In the genomic region with DNA sequence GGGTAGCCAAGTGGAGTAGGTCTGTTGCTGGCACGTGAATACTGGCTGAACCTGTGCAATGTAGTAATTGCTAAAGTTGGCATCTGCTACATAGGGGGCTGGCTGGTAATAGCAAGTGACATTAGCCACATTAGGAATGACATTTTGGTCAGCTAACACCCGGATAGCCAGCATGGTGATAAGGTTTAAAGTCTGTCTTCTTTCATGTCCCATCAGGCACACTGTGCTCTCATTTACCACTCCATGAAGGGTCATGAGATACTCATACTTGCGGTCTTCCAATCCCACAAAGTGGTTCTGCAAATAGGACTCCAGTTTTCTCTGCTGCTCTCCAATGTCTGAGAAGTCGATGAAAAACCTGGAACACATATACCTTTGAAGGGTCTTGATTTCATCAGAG, we compare ENCODE assay signal across 9 cellular contexts. TPM values are rescaled to one million over a fixed set of nuclear protein-coding genes. Genes with fewer than 3 reads are reported as not detected.
DNase-seq lines count a peak whose midpoint lies in the region; ATAC-seq, FAIRE-seq and TF ChIP-seq lines count a peak whose summit lies in the region.
"Had no signal": no experiment of that assay in that cellular context is flagged by ENCODE, and none has a peak within 500 bp of the region (broad histone marks: within the 10 kb centered on the region; RNA-seq: fewer than 3 reads in every experiment).

No MANE protein-coding gene starts in this region.

- intact Hi-C loops in naive thymus-derived CD4-positive, alpha-beta T cell (cut with micrococcal nuclease): loop anchor here (5.0 to 10.0 kb wide), 7 partner anchors 507 to 1802 kb away; a partner anchor contains a TSS
- intact Hi-C loops in adrenal gland (cut with DNase I): loop anchor here in 1 of 2 donors (10.0 kb wide), 2 partner anchors 295 to 505 kb away; no protein-coding TSS in a partner anchor

- CTCF ChIA-PET in AG04449 (lab: Yijun Ruan, JAX): no interaction called here
- CTCF ChIA-PET in naive thymus-derived CD4-positive, alpha-beta T cell (lab: Charles Lee): interaction anchor here (1.0 kb wide), 1 partner anchor 1412 kb away, joined by 4 read pairs; no protein-coding TSS in a partner anchor

- peaks cover 22 to 58% (median 51%) of the 10 kb centered on the region in 7 donors for H3K4me1 Mint-ChIP-seq in naive thymus-derived CD4-positive, alpha-beta T cell

- H3K27me3 ChIP-seq in endocrine pancreas (ENCODE audit: control insufficient read depth, insufficient read depth, low read length) (no peaks in the 10 kb centered on the region), adrenal gland (no peaks in the 10 kb centered on the region)
- no peaks in the 10 kb centered on the region for H3K27me3 ChIP-seq in naive thymus-derived CD4-positive, alpha-beta T cell (ENCODE audit: control insufficient read depth in 2 of 2, insufficient read depth in 2 of 2, low read length in 2 of 2)

- H3K9me3 Mint-ChIP-seq in naive thymus-derived CD4-positive, alpha-beta T cell: no peaks in the 10 kb centered on the region

- TF ChIP-seq POLR2A in NB4 (IDR thresholded peaks at IDR 0.05; ENCODE audit: extremely low read depth, insufficient read length) (no peak), GM12891 (IDR thresholded peaks at IDR 0.05; ENCODE audit: low read depth, low read length) (no peak), adrenal gland (IDR thresholded peaks at IDR 0.05) (no peak)

- H3K36me3 ChIP-seq in endocrine pancreas (ENCODE audit: control insufficient read depth, insufficient read depth, low read length) (peaks cover 9% of the 10 kb centered on the region), adrenal gland (replicated peaks in 1 of 2) (no peaks in the 10 kb centered on the region)
- peaks cover 0 to 10% (median 0%) of the 10 kb centered on the region in 3 experiments for H3K36me3 ChIP-seq in naive thymus-derived CD4-positive, alpha-beta T cell (ENCODE audit: control insufficient read depth in 2 of 3, insufficient read depth in 3 of 3, low read length in 3 of 3)

- peaks cover 0 to 17% (median 3%) of the 10 kb centered on the region in 5 donors for H3K36me3 Mint-ChIP-seq in naive thymus-derived CD4-positive, alpha-beta T cell

- DNase-seq in AG04449 (ENCODE audit: low read depth, low spot score) (no peak), NB4 (ENCODE audit: low read depth) (peak; percentile 68), GM12891 (ENCODE audit: insufficient read length, low spot score) (no peak), occipital lobe (lab: John Stamatoyannopoulos, UW) (no peak), adrenal gland (no peak)
- no peak for DNase-seq in naive thymus-derived CD4-positive, alpha-beta T cell
- DNase-seq: DMS153 had no signal

- no peak overlapping the region for H3K27ac Mint-ChIP-seq in naive thymus-derived CD4-positive, alpha-beta T cell

- POLR2A ChIA-PET in AG04449 (lab: Yijun Ruan, JAX): interaction anchor here (0.6 to 1.9 kb wide), 2 partner anchors 247 to 289 kb away, joined by 3 to 7 read pairs; no protein-coding TSS in a partner anchor
- POLR2A ChIA-PET in naive thymus-derived CD4-positive, alpha-beta T cell (lab: Charles Lee): interaction anchor here (1.3 kb wide), 1 partner anchor 13 kb away, joined by 3 read pairs; no protein-coding TSS in a partner anchor

- peak overlapping the region; percentile 79 for H3K9ac ChIP-seq in endocrine pancreas (ENCODE audit: control insufficient read depth, insufficient read depth, low read length)

- no peak for FAIRE-seq in GM12891 (lab: Jason Lieb, UNC)

- TF ChIP-seq CTCF in AG04449 (IDR thresholded peaks at IDR 0.05; ENCODE audit: insufficient read depth, low read length, missing control alignments) (no peak), NB4 (IDR thresholded peaks at IDR 0.05; ENCODE audit: low read depth, low read length) (no peak), adrenal gland (IDR thresholded peaks at IDR 0.05) (no peak)

- peak overlapping the region in 9 of 10 donors; percentile 87 to 99 (median 98) for H3K4me3 Mint-ChIP-seq in naive thymus-derived CD4-positive, alpha-beta T cell

- peak overlapping the region; percentile 96 for H3K4me3 ChIP-seq in AG04449 (ENCODE audit: low read depth, low read length)
- peak overlapping the region; percentile 99 for H3K4me3 ChIP-seq in NB4 (ENCODE audit: low read depth, low read length)
- H3K4me3 ChIP-seq in endocrine pancreas (ENCODE audit: control insufficient read depth, insufficient read depth, low read length): peak overlapping the region; percentile 98
- H3K4me3 ChIP-seq in naive thymus-derived CD4-positive, alpha-beta T cell (ENCODE audit: low read length): no peak overlapping the region
- peak overlapping the region in 1 of 4 donors; percentile 93 for H3K4me3 ChIP-seq in adrenal gland

- peaks cover 0 to 51% (median 0%) of the 10 kb centered on the region in 5 donors for H3K27me3 Mint-ChIP-seq in naive thymus-derived CD4-positive, alpha-beta T cell

- H3K4me1 ChIP-seq in endocrine pancreas (ENCODE audit: control insufficient read depth, insufficient read depth, low read length): peaks cover 26% of the 10 kb centered on the region
- peaks cover 4 to 8% of the 10 kb centered on the region in 2 donors for H3K4me1 ChIP-seq in naive thymus-derived CD4-positive, alpha-beta T cell (ENCODE audit: control insufficient read depth in 2 of 2, insufficient read depth in 2 of 2, low read length in 2 of 2)
- H3K4me1 ChIP-seq in adrenal gland (replicated peaks in 1 of 2): peaks cover 6 to 37% of the 10 kb centered on the region in 2 donors

- no peak for ATAC-seq in naive thymus-derived CD4-positive, alpha-beta T cell
- no peak for ATAC-seq in GM19023 (IDR thresholded peaks at IDR 0.05; ENCODE audit: unreplicated experiment)

- H3K9me3 ChIP-seq in endocrine pancreas (ENCODE audit: control insufficient read depth, low read length) (no peaks in the 10 kb centered on the region), adrenal gland (replicated peaks in 1 of 3) (no peaks in the 10 kb centered on the region)
- no peaks in the 10 kb centered on the region for H3K9me3 ChIP-seq in naive thymus-derived CD4-positive, alpha-beta T cell (ENCODE audit: control insufficient read depth in 2 of 3, low read length in 3 of 3)

- no peak overlapping the region for H3K27ac ChIP-seq in naive thymus-derived CD4-positive, alpha-beta T cell (ENCODE audit: low read depth, low read length)
- H3K27ac ChIP-seq in adrenal gland: peak overlapping the region in 1 of 5 donors; percentile 98

- WGBS in adrenal gland, 4 donors: 66 to 70% (median 68%) methylated on average over 4 of the region's 4 CpGs

TF ChIP-seq in GM12891, 5 proteins besides CTCF, POLR2A, EP300 and RAD21:
- TF ChIP-seq SPI1 (IDR thresholded peaks at IDR 0.05; ENCODE audit: low read depth, low read length) (no peak), POLR2AphosphoS5 (IDR thresholded peaks at IDR 0.05; ENCODE audit: low read depth, low read length) (no peak), PAX5 (IDR thresholded peaks at IDR 0.05; ENCODE audit: insufficient read depth, low read length, severe bottlenecking) (no peak), POU2F2 (IDR thresholded peaks at IDR 0.05; ENCODE audit: low read depth, low read length) (no peak), TAF1 (IDR thresholded peaks at IDR 0.05; ENCODE audit: low read depth, low read length) (no peak)

RNA-seq across cellular contexts. Expression of a gene that starts 2.8 kb away (rescaled TPM):
- 10 to 100 TPM in 2 of 5 experiments, 1 to 10 TPM in 2, under 1 TPM in 1; 0.80 to 12.5 (median 7.4) TPM for total RNA-seq in naive thymus-derived CD4-positive, alpha-beta T cell
- polyA plus RNA-seq in naive thymus-derived CD4-positive, alpha-beta T cell: 1 to 10 TPM; 2.4 to 5.2 TPM
- 0.73 TPM for polyA plus RNA-seq in GM12891 (2012; ENCODE audit: low read depth, missing spikeins)
- total RNA-seq in occipital lobe: 3.4 TPM
- total RNA-seq in adrenal gland: 10 to 100 TPM in 6 of 8 donors, 1 to 10 TPM in 2; 4.4 to 24.6 (median 17.8) TPM
- 10 to 100 TPM; 11.3 to 18.1 (median 11.5) TPM for polyA plus RNA-seq in adrenal gland
